ENCODE assay signal across 12 cellular contexts in the genomic region with DNA sequence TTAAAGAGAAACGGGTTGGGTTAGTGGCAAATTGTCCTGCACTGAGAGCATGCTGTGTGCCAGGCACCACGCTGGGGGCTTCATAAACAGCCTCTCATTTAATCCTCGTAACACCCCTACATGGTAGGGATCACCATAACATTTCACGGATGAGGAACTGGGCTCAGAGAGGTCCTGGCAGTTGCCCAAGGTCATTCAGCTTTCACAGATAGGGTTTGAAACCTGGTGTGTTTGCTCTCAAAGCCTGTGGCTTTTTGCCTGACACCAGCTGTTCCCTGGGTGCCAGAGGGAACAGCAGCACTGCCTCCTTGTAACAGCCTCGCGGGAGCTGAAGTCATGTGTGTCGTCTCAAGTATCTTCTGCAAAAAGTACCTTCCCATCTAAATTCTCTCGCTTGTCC.
DNase-seq lines count a peak whose midpoint lies in the region; ATAC-seq, FAIRE-seq and TF ChIP-seq lines count a peak whose summit lies in the region.
"Had no signal": no experiment of that assay in that cellular context is flagged by ENCODE, and none has a peak within 500 bp of the region (broad histone marks: within the 10 kb centered on the region; RNA-seq: fewer than 3 reads in every experiment).

No MANE protein-coding gene starts in this region.

- no peaks in the 10 kb centered on the region for H3K36me3 ChIP-seq in astrocyte (ENCODE audit: insufficient read depth, low read length)
- no peaks in the 10 kb centered on the region for H3K36me3 ChIP-seq in ascending aorta

- H3K27me3 Mint-ChIP-seq in astrocyte (ENCODE audit: low read depth, unreplicated experiment) (peaks cover 11% of the 10 kb centered on the region), nephron (ENCODE audit: low read depth) (peaks cover 51% of the 10 kb centered on the region)

- TF ChIP-seq CTCF in astrocyte (IDR thresholded peaks at IDR 0.05; ENCODE audit: insufficient read depth, low read depth, low read length) (no peak), nephron (IDR thresholded peaks at IDR 0.05; ENCODE audit: unreplicated experiment in 3 of 3) (no peak), ascending aorta (IDR thresholded peaks at IDR 0.05) (no peak)

- H3K9ac ChIP-seq in astrocyte (ENCODE audit: low read length), result no peak overlapping the region

- H3K9me3 Mint-ChIP-seq in astrocyte (ENCODE audit: unreplicated experiment) (peaks cover 5% of the 10 kb centered on the region), nephron (peaks cover 10% of the 10 kb centered on the region)
- H3K9me3 Mint-ChIP-seq: T-helper 2 cell treated with Interferon-gamma antibody and Interleukin-4, amounts not matched to agents 5 μg/mL and 100 μg/mL, for 36 hours had no signal

- H3K4me1 ChIP-seq in astrocyte (ENCODE audit: insufficient read depth, low read length), result peaks cover 12% of the 10 kb centered on the region
- no peaks in the 10 kb centered on the region for H3K4me1 ChIP-seq in ascending aorta

- no peaks in the 10 kb centered on the region for H4K20me1 ChIP-seq in astrocyte (ENCODE audit: insufficient read depth, low read length)

- DNase-seq in DMS 273 (lab: John Stamatoyannopoulos, UW; ENCODE audit: unreplicated experiment) (peak; percentile 76), NCI-H2029 treated with DMSO at 0.1 percent for 48 hours (lab: John Stamatoyannopoulos, UW) (peak; percentile 86), astrocyte (ENCODE audit: low read depth) (no peak), ascending aorta (ENCODE audit: low spot score in 2 of 2) (no peak)
- DNase-seq in activated T-cell treated with anti-CD3 and anti-CD28 coated beads, Interleukin-2, amount 50 U/mL, for 48 hours, result no peak
- DNase-seq: foreskin fibroblast; stimulated activated naive B cell treated with anti-CD40 and anti-IgM and Interleukin-4, amounts not matched to agents 10 μg/mL and 1 μg/mL and 100 μg/mL, for 72 hours had no signal

- intact Hi-C loops in ascending aorta (cut with DNase I), result no loop called here

- H3K4me1 Mint-ChIP-seq in astrocyte (ENCODE audit: low read depth, unreplicated experiment) (peaks cover 8% of the 10 kb centered on the region), nephron (peaks cover 39% of the 10 kb centered on the region)
- H3K4me1 Mint-ChIP-seq: B cell; stimulated activated naive B cell treated with anti-CD40 and anti-IgM and Interleukin-4, amounts not matched to agents 10 μg/mL and 1 μg/mL and 100 μg/mL, for 72 hours had no signal

- H3K4me3 ChIP-seq in astrocyte (ENCODE audit: insufficient read depth, low read depth, low read length) (no peak overlapping the region), ascending aorta (no peak overlapping the region)

- H3K27ac Mint-ChIP-seq in astrocyte (ENCODE audit: unreplicated experiment) (no peak overlapping the region), nephron (peak overlapping the region; percentile 78 to 83 (median 83))
- H3K27ac Mint-ChIP-seq: B cell; stimulated activated naive B cell treated with anti-CD40 and anti-IgM and Interleukin-4, amounts not matched to agents 10 μg/mL and 1 μg/mL and 100 μg/mL, for 72 hours; T-helper 2 cell treated with Interferon-gamma antibody and Interleukin-4, amounts not matched to agents 5 μg/mL and 100 μg/mL, for 36 hours had no signal

- H3K9me3 ChIP-seq in astrocyte (ENCODE audit: insufficient read depth, low read depth, low read length), result no peaks in the 10 kb centered on the region
- no peaks in the 10 kb centered on the region for H3K9me3 ChIP-seq in ascending aorta

- H3K4me3 Mint-ChIP-seq in astrocyte (ENCODE audit: unreplicated experiment), result no peak overlapping the region
- H3K4me3 Mint-ChIP-seq in nephron, result peak overlapping the region in 1 of 3 experiments; percentile 15
- H3K4me3 Mint-ChIP-seq: B cell; stimulated activated naive B cell treated with anti-CD40 and anti-IgM and Interleukin-4, amounts not matched to agents 10 μg/mL and 1 μg/mL and 100 μg/mL, for 72 hours; T-helper 2 cell treated with Interferon-gamma antibody and Interleukin-4, amounts not matched to agents 5 μg/mL and 100 μg/mL, for 36 hours had no signal

- H3K27me3 ChIP-seq in astrocyte (ENCODE audit: insufficient read depth, low read length) (no peaks in the 10 kb centered on the region), ascending aorta (no peaks in the 10 kb centered on the region)

- H3K4me2 ChIP-seq in astrocyte (ENCODE audit: low read length), result peak overlapping the region; percentile 72

- no peak overlapping the region for H3K27ac ChIP-seq in astrocyte (ENCODE audit: low read depth, low read length)
- H3K27ac ChIP-seq in ascending aorta, result no peak overlapping the region

- no peaks in the 10 kb centered on the region for H3K36me3 Mint-ChIP-seq in astrocyte (ENCODE audit: low read depth, unreplicated experiment)
- no peaks in the 10 kb centered on the region for H3K36me3 Mint-ChIP-seq in nephron (ENCODE audit: low read depth)
- H3K36me3 Mint-ChIP-seq: stimulated activated naive B cell treated with anti-CD40 and anti-IgM and Interleukin-4, amounts not matched to agents 10 μg/mL and 1 μg/mL and 100 μg/mL, for 72 hours had no signal

- no peaks in the 10 kb centered on the region for H3K79me2 ChIP-seq in astrocyte (ENCODE audit: insufficient read depth, low read length)

- ATAC-seq in HG03342 (IDR thresholded peaks at IDR 0.05; ENCODE audit: unreplicated experiment) (no peak), GM21576 (IDR thresholded peaks at IDR 0.05; ENCODE audit: unreplicated experiment) (no peak)
- ATAC-seq: stimulated activated naive B cell treated with anti-CD40 and anti-IgM and Interleukin-4, amounts not matched to agents 10 μg/mL and 1 μg/mL and 100 μg/mL, for 72 hours had no signal

- no peak for FAIRE-seq in astrocyte (lab: Jason Lieb, UNC)

- H2AFZ ChIP-seq in astrocyte (ENCODE audit: low read depth, low read length), result peak overlapping the region; percentile 67

Comparison
In these comparisons a context has a peak if more than half of its experiments do, and no peak if none do; other contexts are left out.
1. DNase-seq: peak in DMS 273 (single experiment) and NCI-H2029 treated with DMSO at 0.1 percent for 48 hours (single experiment); none in astrocyte (single experiment), activated T-cell treated with anti-CD3 and anti-CD28 coated beads, Interleukin-2, amount 50 U/mL, for 48 hours (0 of 2) and ascending aorta (0 of 2).